In genomic region chr22:49392841-49393510, GRCh38 we compare ENCODE assay signal across 22 cellular contexts.
"Had no signal": no experiment of that assay in that cellular context is flagged by ENCODE, and none has a peak within 500 bp of the region (broad histone marks: within the 10 kb centered on the region; RNA-seq: fewer than 3 reads in every experiment).

No MANE protein-coding gene starts in this region.

- H3K4me1 ChIP-seq: breast epithelium had no signal

- DNase-seq: activated CD4-positive, alpha-beta T cell treated with anti-CD3 and anti-CD28 coated beads for 36 hours; activated CD4-positive, CD25-positive, alpha-beta regulatory T cell; activated CD8-positive, alpha-beta T cell treated with anti-CD3 and anti-CD28 coated beads for 36 hours; activated effector memory CD4-positive, alpha-beta T cell treated with Interleukin-2 at 50 U/mL for 16 hours; activated naive CD4-positive, alpha-beta T cell; activated T-cell treated with anti-CD3 and anti-CD28 coated beads, Interleukin-2, amount 50 U/mL, for 24 hours; NCI-H1092; NCI-H1417; NCI-H1930; NCI-H2171 treated with DMSO at 0.1 percent for 48 hours; NCI-H226; NCI-H526; NCI-H82; RPMI8226; T-helper 1 cell had no signal

- H3K4me3 ChIP-seq: breast epithelium, SK-N-MC had no signal

- H3K27ac ChIP-seq: breast epithelium, KMS-11, SK-N-MC, VCaP had no signal

- H3K9me3 Mint-ChIP-seq: activated naive CD4-positive, alpha-beta T cell treated with anti-CD3 and anti-CD28 coated beads, Interleukin-2, amount 50 U/mL, for 24 hours had no signal

- H3K9ac ChIP-seq: KMS-11 had no signal

- H3K4me1 Mint-ChIP-seq: activated naive CD4-positive, alpha-beta T cell treated with anti-CD3 and anti-CD28 coated beads, Interleukin-2, amount 50 U/mL, for 24 hours had no signal

- H3K27ac Mint-ChIP-seq: activated CD4-positive, alpha-beta T cell treated with anti-CD3 and anti-CD28 coated beads for 36 hours; activated CD8-positive, alpha-beta T cell treated with anti-CD3 and anti-CD28 coated beads for 36 hours; activated naive CD4-positive, alpha-beta T cell treated with anti-CD3 and anti-CD28 coated beads, Interleukin-2, amount 50 U/mL, for 24 hours; activated T-cell treated with anti-CD3 and anti-CD28 coated beads, Interleukin-2, amount 50 U/mL, for 24 hours; activated T-helper 1 cell treated with anti-CD3 and anti-CD28 coated beads, Interleukin-12 subunit alpha, Interleukin-12 subunit beta, Interleukin-2, Interleukin-4 antibody, amounts not matched to agents 30 ng/mL and 10 ng/mL and 1 ng/mL, durations not matched to agents 14 hours and 24 hours and 36 hours had no signal

- H3K4me2 ChIP-seq: KMS-11 had no signal

- H3K36me3 ChIP-seq: breast epithelium had no signal

- H3K36me3 Mint-ChIP-seq: activated naive CD4-positive, alpha-beta T cell treated with anti-CD3 and anti-CD28 coated beads, Interleukin-2, amount 50 U/mL, for 24 hours had no signal

- ATAC-seq: activated CD4-positive, alpha-beta T cell treated with anti-CD3 and anti-CD28 coated beads for 36 hours; activated CD8-positive, alpha-beta T cell treated with anti-CD3 and anti-CD28 coated beads for 36 hours; Right ventricle myocardium inferior had no signal

- H3K4me3 Mint-ChIP-seq: activated CD4-positive, alpha-beta T cell treated with anti-CD3 and anti-CD28 coated beads for 36 hours; activated CD8-positive, alpha-beta T cell treated with anti-CD3 and anti-CD28 coated beads for 36 hours; activated naive CD4-positive, alpha-beta T cell treated with anti-CD3 and anti-CD28 coated beads, Interleukin-2, amount 50 U/mL, for 24 hours; activated T-cell treated with anti-CD3 and anti-CD28 coated beads, Interleukin-2, amount 50 U/mL, for 24 hours; activated T-helper 1 cell treated with anti-CD3 and anti-CD28 coated beads, Interleukin-12 subunit alpha, Interleukin-12 subunit beta, Interleukin-2, Interleukin-4 antibody, amounts not matched to agents 30 ng/mL and 10 ng/mL and 1 ng/mL, durations not matched to agents 14 hours and 24 hours and 36 hours had no signal
